Comparison of ENCODE assay signal across 22 cellular contexts in the genomic region with DNA sequence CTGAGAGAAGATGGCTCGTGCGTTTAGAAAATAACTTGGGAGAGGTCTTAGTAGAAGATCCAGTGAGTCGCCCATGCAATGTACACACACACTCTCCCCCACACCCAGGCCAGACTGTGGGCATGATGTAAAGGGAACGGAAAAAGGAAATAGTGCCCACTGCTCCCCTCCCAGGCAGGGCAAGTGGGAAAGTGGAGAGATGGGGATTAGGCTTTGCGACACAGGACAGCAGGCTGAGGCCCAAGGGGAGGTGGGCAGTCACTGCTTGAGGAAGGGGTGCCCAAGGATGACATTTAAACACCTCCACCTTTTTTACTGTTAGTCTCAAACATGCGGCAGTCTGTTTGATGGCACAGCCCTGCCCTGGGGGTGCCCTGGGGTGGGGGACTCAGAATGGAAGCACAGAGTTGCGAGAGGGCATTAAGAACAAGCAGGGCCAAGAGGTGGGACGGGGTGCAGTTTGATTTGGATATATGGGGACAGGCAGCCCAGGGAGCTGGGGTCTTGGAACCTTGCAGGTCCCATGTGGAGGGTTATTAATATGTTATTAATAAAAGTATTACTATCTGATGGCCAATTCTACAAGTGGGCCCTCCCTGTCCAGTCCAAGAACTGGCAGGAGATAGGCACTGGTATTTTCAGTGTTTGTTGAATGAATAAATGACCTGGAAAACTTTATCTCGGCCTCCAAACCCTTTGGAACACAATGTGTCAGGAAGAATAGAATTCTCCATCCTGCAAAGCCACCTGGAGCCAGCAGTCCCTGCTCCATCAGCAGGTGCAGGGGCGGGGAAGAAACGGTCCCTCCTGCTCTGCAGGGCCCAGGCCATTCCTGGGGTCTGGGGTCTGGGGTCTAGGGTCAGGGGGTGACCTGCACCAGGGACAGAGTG. TPM values are rescaled to one million over a fixed set of nuclear protein-coding genes. Genes with fewer than 3 reads are reported as not detected.
"Had no signal": no experiment of that assay in that cellular context is flagged by ENCODE, and none has a peak within 500 bp of the region (broad histone marks: within the 10 kb centered on the region; RNA-seq: fewer than 3 reads in every experiment).

No MANE protein-coding gene starts in this region.

- H3K4me1 Mint-ChIP-seq: activated B cell treated with CpG ODN at 0.5 μM for 24 hours; activated naive CD8-positive, alpha-beta T cell treated with anti-CD3 and anti-CD28 coated beads, Interleukin-2, amount 10 ng/mL, durations not matched to agents 7 days and 5 days; naive thymus-derived CD4-positive, alpha-beta T cell had no signal

- H3K27ac Mint-ChIP-seq: activated B cell treated with CpG ODN at 0.5 μM for 24 hours; activated CD8-positive, alpha-beta T cell treated with anti-CD3 and anti-CD28 coated beads for 36 hours; activated naive CD8-positive, alpha-beta T cell treated with anti-CD3 and anti-CD28 coated beads, Interleukin-2, amount 10 ng/mL, durations not matched to agents 7 days and 5 days; activated T-helper 2 cell treated with anti-CD3 and anti-CD28 coated beads, Interferon-gamma antibody, Interleukin-2, Interleukin-4, amounts not matched to agents 10 μg/mL and 5 μg/mL and 100 μg/mL, durations not matched to agents 14 hours and 24 hours and 36 hours; effector memory CD8-positive, alpha-beta T cell; naive thymus-derived CD4-positive, alpha-beta T cell; T-helper 2 cell treated with Interferon-gamma antibody and Interleukin-4, amounts not matched to agents 5 μg/mL and 100 μg/mL, for 36 hours had no signal

- H3K9me3 ChIP-seq: left lung, neutrophil, pancreas, sigmoid colon, tibial artery, vagina had no signal

- H3K27me3 ChIP-seq: cardiac muscle cell, left lung, neutrophil, pancreas, sigmoid colon, tibial artery, vagina had no signal

- FAIRE-seq: frontal cortex, pancreas had no signal

- H3K36me3 ChIP-seq: cardiac muscle cell, neutrophil, sigmoid colon had no signal

- H3K27me3 Mint-ChIP-seq: activated B cell treated with CpG ODN at 0.5 μM for 24 hours; activated CD8-positive, alpha-beta T cell treated with anti-CD3 and anti-CD28 coated beads for 36 hours; activated naive CD8-positive, alpha-beta T cell treated with anti-CD3 and anti-CD28 coated beads, Interleukin-2, amount 10 ng/mL, durations not matched to agents 7 days and 5 days; naive thymus-derived CD4-positive, alpha-beta T cell had no signal

- H3K36me3 Mint-ChIP-seq: activated naive CD8-positive, alpha-beta T cell treated with anti-CD3 and anti-CD28 coated beads, Interleukin-2, amount 10 ng/mL, durations not matched to agents 7 days and 5 days; naive thymus-derived CD4-positive, alpha-beta T cell had no signal

- H3K27ac ChIP-seq: cardiac muscle cell, neutrophil, pancreas, sigmoid colon, tibial artery, vagina had no signal

- H3K9me3 Mint-ChIP-seq: activated B cell treated with CpG ODN at 0.5 μM for 24 hours; activated CD8-positive, alpha-beta T cell treated with anti-CD3 and anti-CD28 coated beads for 36 hours; activated naive CD8-positive, alpha-beta T cell treated with anti-CD3 and anti-CD28 coated beads, Interleukin-2, amount 10 ng/mL, durations not matched to agents 7 days and 5 days; activated T-helper 2 cell treated with anti-CD3 and anti-CD28 coated beads, Interferon-gamma antibody, Interleukin-2, Interleukin-4, amounts not matched to agents 10 μg/mL and 5 μg/mL and 100 μg/mL, durations not matched to agents 14 hours and 24 hours and 36 hours; effector memory CD8-positive, alpha-beta T cell; T-helper 2 cell treated with Interferon-gamma antibody and Interleukin-4, amounts not matched to agents 5 μg/mL and 100 μg/mL, for 36 hours had no signal

- H3K4me3 ChIP-seq: cardiac muscle cell, left lung, pancreas, sigmoid colon, tibial artery, vagina had no signal

- DNase-seq: activated B cell treated with CpG ODN at 0.5 μM for 24 hours; activated CD4-positive, alpha-beta T cell treated with anti-CD3 and anti-CD28 coated beads for 4 hours; activated CD8-positive, alpha-beta T cell treated with anti-CD3 and anti-CD28 coated beads for 36 hours; activated naive CD4-positive, alpha-beta T cell treated with Interleukin-2 at 50 U/mL for 16 hours; activated naive CD8-positive, alpha-beta T cell treated with anti-CD3 and anti-CD28 coated beads, Interleukin-2, amount 10 ng/mL, durations not matched to agents 7 days and 5 days; activated T-cell treated with anti-CD3 and anti-CD28 coated beads, Interleukin-2, amount 50 U/mL, for 1 hour; amygdala; effector memory CD8-positive, alpha-beta T cell; head of caudate nucleus; mesenchymal stem cell; naive thymus-derived CD4-positive, alpha-beta T cell; sigmoid colon; stimulated activated naive CD4-positive, alpha-beta T cell; tibial artery had no signal

- ATAC-seq: activated CD8-positive, alpha-beta T cell treated with anti-CD3 and anti-CD28 coated beads for 36 hours; effector memory CD8-positive, alpha-beta T cell; naive thymus-derived CD4-positive, alpha-beta T cell; pancreas had no signal

- H3K4me1 ChIP-seq: sigmoid colon, tibial artery had no signal

- H3K4me3 Mint-ChIP-seq: activated B cell treated with CpG ODN at 0.5 μM for 24 hours; activated CD8-positive, alpha-beta T cell treated with anti-CD3 and anti-CD28 coated beads for 36 hours; activated naive CD8-positive, alpha-beta T cell treated with anti-CD3 and anti-CD28 coated beads, Interleukin-2, amount 10 ng/mL, durations not matched to agents 7 days and 5 days; effector memory CD8-positive, alpha-beta T cell; naive thymus-derived CD4-positive, alpha-beta T cell; T-helper 2 cell treated with Interferon-gamma antibody and Interleukin-4, amounts not matched to agents 5 μg/mL and 100 μg/mL, for 36 hours had no signal

RNA-seq across cellular contexts. Expression of a gene that starts 25.3 kb away (rescaled TPM):
- total RNA-seq: activated B cell treated with CpG ODN at 0.5 μM for 24 hours had no signal
- polyA plus RNA-seq: naive thymus-derived CD4-positive, alpha-beta T cell had no signal
